Comparison of ENCODE assay signal across 12 cellular contexts in genomic region chr4:610411-611261, GRCh38. TPM values are rescaled to one million over a fixed set of nuclear protein-coding genes. Genes with fewer than 3 reads are reported as not detected.
DNase-seq lines count a peak whose midpoint lies in the region; TF ChIP-seq lines count a peak whose summit lies in the region.
"Had no signal": no experiment of that assay in that cellular context is flagged by ENCODE, and none has a peak within 500 bp of the region (broad histone marks: within the 10 kb centered on the region; RNA-seq: fewer than 3 reads in every experiment).

No MANE protein-coding gene starts in this region.

- no peaks in the 10 kb centered on the region for H3K36me3 ChIP-seq in GM23248 (ENCODE audit: low read depth)
- H3K36me3 ChIP-seq: cardiac muscle cell had no signal

- H3K27me3 Mint-ChIP-seq in osteocyte (ENCODE audit: unreplicated experiment), result peaks cover 3% of the 10 kb centered on the region

- H3K9me3 Mint-ChIP-seq in osteocyte (ENCODE audit: unreplicated experiment), result peaks cover 11% of the 10 kb centered on the region

- H3K4me3 ChIP-seq in GM23248, result no peak overlapping the region
- H3K4me3 ChIP-seq: cardiac muscle cell, GM12878 had no signal

- no peaks in the 10 kb centered on the region for H3K9me3 ChIP-seq in GM23248 (ENCODE audit: low read depth)

- peaks cover 21% of the 10 kb centered on the region for H3K27me3 ChIP-seq in GM23248 (replicated peaks; ENCODE audit: insufficient read depth)

- H3K4me1 ChIP-seq in GM23248 (ENCODE audit: insufficient read depth), result no peaks in the 10 kb centered on the region

- no peaks in the 10 kb centered on the region; the same call in 1 of the 2 replicates for H3F3A ChIP-seq in GM23248 (ENCODE audit: insufficient read depth)

- H3K9ac ChIP-seq in GM23248, result no peak overlapping the region

- H3K79me2 ChIP-seq in GM23248 (ENCODE audit: insufficient read depth), result no peaks in the 10 kb centered on the region

- in situ Hi-C loops in GM23248 (cut with MboI), result no loop called here

- DNase-seq in GM23248 (peak; percentile 63), NCI-H2171 treated with DMSO at 0.1 percent for 48 hours (lab: John Stamatoyannopoulos, UW) (peak; percentile 44), epithelial cell of prostate (ENCODE audit: low read depth, low spot score) (peak; percentile 66), osteocyte (ENCODE audit: extremely low spot score, unreplicated experiment) (peak; percentile 82), 8988T (no peak), GF-D8 (lab: John Stamatoyannopoulos, UW) (no peak), T-helper 1 cell (no peak), GM10266 (ENCODE audit: extremely low spot score) (no peak)
- DNase-seq: NCI-H526 treated with DMSO at 0.1 percent for 48 hours had no signal

- 30 to 34% methylated on average over 10 of the region's 10 CpGs for WGBS in GM23248 (ENCODE audit: low coverage in 1 of 2, low lambda C conversion rate in 2 of 2, missing lambda C conversion rate in 2 of 2), 2 experiments

- no peaks in the 10 kb centered on the region for H3K36me3 Mint-ChIP-seq in osteocyte (ENCODE audit: unreplicated experiment)

- H3K9me2 ChIP-seq in GM23248 (ENCODE audit: insufficient read depth), result no peaks in the 10 kb centered on the region

- no peak for TF ChIP-seq CTCF in osteocyte (IDR thresholded peaks at IDR 0.05)
- TF ChIP-seq CTCF in GM10266 (IDR thresholded peaks at IDR 0.05; ENCODE audit: control insufficient read depth, insufficient read depth, low read depth, missing control alignments), result no peak

- H3K27ac ChIP-seq in GM23248 (no peak overlapping the region), epithelial cell of prostate (no peak overlapping the region)
- H3K27ac ChIP-seq: cardiac muscle cell had no signal

- no peak overlapping the region for H2AFZ ChIP-seq in GM23248

- no peak overlapping the region for H3K27ac Mint-ChIP-seq in osteocyte (ENCODE audit: unreplicated experiment)

- H3K4me3 Mint-ChIP-seq in osteocyte (ENCODE audit: unreplicated experiment), result no peak overlapping the region

- H4K20me1 ChIP-seq in GM23248 (ENCODE audit: insufficient read depth), result no peaks in the 10 kb centered on the region

- H3K4me2 ChIP-seq in GM23248 (ENCODE audit: unreplicated experiment), result no peak overlapping the region

- no peaks in the 10 kb centered on the region for H3K4me1 Mint-ChIP-seq in osteocyte (ENCODE audit: unreplicated experiment)

RNA-seq across cellular contexts. Expression of gene PDE6B, which starts 14.7 kb away (rescaled TPM):
- 0.11 and 0.13 TPM in 2 replicates for total RNA-seq in GM23248 (2014; rRNA removed; shearing (Covaris generic))
- polyA plus RNA-seq in GM23248 (2016; fragmentation: Nextera tagmentation; extraction: Ambion mirVana), result 0.14 TPM in 1 of 2 replicates, not detected in the other
- total RNA-seq in osteocyte, result 1.6 TPM in 2 replicates

RNA-seq across cellular contexts. Expression of gene TMEM271, which starts 34.5 kb away (rescaled TPM):
- not detected in 2 replicates for total RNA-seq in GM23248 (2014; rRNA removed; shearing (Covaris generic))
- not detected in 2 replicates for polyA plus RNA-seq in GM23248 (2016; fragmentation: Nextera tagmentation; extraction: Ambion mirVana)
- not detected in 2 replicates for total RNA-seq in osteocyte
- total RNA-seq: cardiac muscle cell, GM12878, mononuclear cell had no signal
- polyA plus RNA-seq: cardiac muscle cell, GM12878 had no signal

Comparison
In these comparisons a context has a peak if more than half of its experiments do, and no peak if none do; other contexts are left out.
1. DNase-seq: peak in GM23248 (single experiment), NCI-H2171 treated with DMSO at 0.1 percent for 48 hours (single experiment), epithelial cell of prostate (single experiment) and osteocyte (single experiment); none in 8988T (single experiment), GF-D8 (single experiment), T-helper 1 cell (0 of 5) and GM10266 (single experiment).